In genomic region chr15:72340366-72340765, GRCh38 we compare ENCODE assay signal across 18 cellular contexts. TPM values are rescaled to one million over a fixed set of nuclear protein-coding genes. Genes with fewer than 3 reads are reported as not detected.
DNase-seq lines count a peak whose midpoint lies in the region; ATAC-seq, FAIRE-seq and TF ChIP-seq lines count a peak whose summit lies in the region.
"Had no signal": no experiment of that assay in that cellular context is flagged by ENCODE, and none has a peak within 500 bp of the region (broad histone marks: within the 10 kb centered on the region; RNA-seq: fewer than 3 reads in every experiment).

No MANE protein-coding gene starts in this region.

- peak overlapping the region; percentile 90 for H3K27ac Mint-ChIP-seq in chondrocyte (ENCODE audit: unreplicated experiment)
- H3K27ac Mint-ChIP-seq: stimulated activated memory B cell treated with anti-CD40 and anti-IgM and Interleukin-4, amounts not matched to agents 10 μg/mL and 1 μg/mL and 100 μg/mL, for 72 hours had no signal

- peaks cover 34% of the 10 kb centered on the region for H3K4me1 ChIP-seq in A549
- H3K4me1 ChIP-seq in left lung, result peaks cover 0 to 21% of the 10 kb centered on the region in 2 donors
- no peaks in the 10 kb centered on the region for H3K4me1 ChIP-seq in MM.1S (ENCODE audit: low read length)
- H3K4me1 ChIP-seq: body of pancreas had no signal

- no peaks in the 10 kb centered on the region for H3F3A ChIP-seq in MM.1S (ENCODE audit: insufficient read depth, low read length)

- H3K36me3 ChIP-seq in left lung (peaks cover 0 to 51% of the 10 kb centered on the region in 2 donors), MM.1S (replicated peaks; ENCODE audit: insufficient read depth, low read length) (no peaks in the 10 kb centered on the region)

- H3K9me2 ChIP-seq in MM.1S (replicated peaks; ENCODE audit: insufficient read depth, low read length), result no peaks in the 10 kb centered on the region

- H3K36me3 Mint-ChIP-seq in chondrocyte (ENCODE audit: low read depth), result peaks cover 10% of the 10 kb centered on the region

- ATAC-seq in A549 (peak; percentile 30 to 33; a peak in 4 of 6 replicates), left lung (peak; percentile 5)
- ATAC-seq: body of pancreas; stimulated activated memory B cell treated with anti-CD40 and anti-IgM and Interleukin-4, amounts not matched to agents 10 μg/mL and 1 μg/mL and 100 μg/mL, for 72 hours had no signal

- no peaks in the 10 kb centered on the region for H3K27me3 ChIP-seq in left lung
- no peaks in the 10 kb centered on the region for H3K27me3 ChIP-seq in MM.1S (replicated peaks; ENCODE audit: insufficient read depth, low read length)
- H3K27me3 ChIP-seq: body of pancreas had no signal

- no peak overlapping the region for H2AFZ ChIP-seq in MM.1S (ENCODE audit: low read length)
- H2AFZ ChIP-seq: GM23338 had no signal

- no peaks in the 10 kb centered on the region for H3K27me3 Mint-ChIP-seq in chondrocyte (ENCODE audit: low read depth)
- H3K27me3 Mint-ChIP-seq: stimulated activated memory B cell treated with anti-CD40 and anti-IgM and Interleukin-4, amounts not matched to agents 10 μg/mL and 1 μg/mL and 100 μg/mL, for 72 hours had no signal

- no peak overlapping the region for H3K9ac ChIP-seq in MM.1S (ENCODE audit: low read length)

- peak overlapping the region; percentile 71 for H3K4me2 ChIP-seq in A549
- no peak overlapping the region for H3K4me2 ChIP-seq in MM.1S (ENCODE audit: low read depth, low read length)
- H3K4me2 ChIP-seq: GM23338 had no signal

- FAIRE-seq in A549 (lab: Jason Lieb, UNC), result no peak
- FAIRE-seq: GM18507 had no signal

- H4K20me1 ChIP-seq in MM.1S (ENCODE audit: insufficient read depth, low read length), result no peaks in the 10 kb centered on the region

- peaks cover 23% of the 10 kb centered on the region for H3K4me1 Mint-ChIP-seq in chondrocyte (ENCODE audit: low read depth)
- H3K4me1 Mint-ChIP-seq: stimulated activated memory B cell treated with anti-CD40 and anti-IgM and Interleukin-4, amounts not matched to agents 10 μg/mL and 1 μg/mL and 100 μg/mL, for 72 hours had no signal

- intact Hi-C loops in left lung (cut with DNase I), result no loop called here

- peak overlapping the region; percentile 83 to 84 for H3K27ac ChIP-seq in A549
- H3K27ac ChIP-seq in left lung, result peak overlapping the region; percentile 39 to 75
- H3K27ac ChIP-seq in MM.1S (ENCODE audit: low read length), result no peak overlapping the region
- H3K27ac ChIP-seq: body of pancreas had no signal

- no peak for TF ChIP-seq EP300 in A549 (IDR thresholded peaks at IDR 0.05)

- CTCF ChIA-PET in A549 (lab: Yijun Ruan, JAX), result interaction anchor here (0.9 to 6.2 kb wide), 12 partner anchors 9 to 259 kb away, joined by 3 to 39 read pairs (median 4); partner anchors contain the start of genes ARIH1 and CELF6

- no peak for TF ChIP-seq RAD21 in A549 (conservative IDR thresholded peaks at IDR 0.05 in 1 of 2, IDR thresholded peaks at IDR 0.05 in 1 of 2)

- WGBS in A549 (ENCODE audit: missing lambda C conversion rate), result 97% methylated on average over 1 of the region's 1 CpG

- TF ChIP-seq CTCF in A549 (IDR thresholded peaks at IDR 0.05), result no peak
- no peak for TF ChIP-seq CTCF in chondrocyte (IDR thresholded peaks at IDR 0.05)
- TF ChIP-seq CTCF in left lung (IDR thresholded peaks at IDR 0.05), result no peak
- TF ChIP-seq CTCF in MM.1S (IDR thresholded peaks at IDR 0.05; ENCODE audit: low read length), result no peak

- no peak for TF ChIP-seq POLR2A in A549 (IDR thresholded peaks at IDR 0.05; ENCODE audit: low read length)

- H3K79me2 ChIP-seq in MM.1S (ENCODE audit: low read length), result no peaks in the 10 kb centered on the region

- H3K4me3 ChIP-seq in A549, result no peak overlapping the region
- no peak overlapping the region for H3K4me3 ChIP-seq in left lung
- no peak overlapping the region for H3K4me3 ChIP-seq in MM.1S (ENCODE audit: low read length)
- H3K4me3 ChIP-seq: body of pancreas, GM23338 had no signal

- POLR2A ChIA-PET in A549 (lab: Yijun Ruan, JAX), result interaction anchor here (1.0 to 2.7 kb wide), 4 partner anchors 20 to 109 kb away, joined by 3 to 16 read pairs (median 6); partner anchors contain the start of genes CELF6, HEXA and PKM

- H3K9me3 ChIP-seq in A549, result no peaks in the 10 kb centered on the region
- no peaks in the 10 kb centered on the region for H3K9me3 ChIP-seq in left lung
- no peaks in the 10 kb centered on the region for H3K9me3 ChIP-seq in MM.1S (replicated peaks; ENCODE audit: insufficient read depth, low read length)
- H3K9me3 ChIP-seq: body of pancreas had no signal

- H3K4me3 Mint-ChIP-seq in chondrocyte (ENCODE audit: unreplicated experiment), result no peak overlapping the region
- H3K4me3 Mint-ChIP-seq: GM23338; stimulated activated memory B cell treated with anti-CD40 and anti-IgM and Interleukin-4, amounts not matched to agents 10 μg/mL and 1 μg/mL and 100 μg/mL, for 72 hours had no signal

- no peaks in the 10 kb centered on the region for H3K9me3 Mint-ChIP-seq in chondrocyte (ENCODE audit: low read depth)
- H3K9me3 Mint-ChIP-seq: GM23338; stimulated activated memory B cell treated with anti-CD40 and anti-IgM and Interleukin-4, amounts not matched to agents 10 μg/mL and 1 μg/mL and 100 μg/mL, for 72 hours had no signal

- DNase-seq in A549 (ENCODE audit: low read depth in 1 of 2, low spot score in 1 of 2), result peak in 1 of 2 experiments; percentile 23
- peak; percentile 22 for DNase-seq in MV-4-11 (lab: John Stamatoyannopoulos, UW)
- DNase-seq in chondrocyte (ENCODE audit: low spot score), result no peak
- no peak for DNase-seq in left lung
- no peak for DNase-seq in MM.1S
- DNase-seq in RKO (ENCODE audit: low spot score), result no peak
- no peak for DNase-seq in activated effector memory CD4-positive, alpha-beta T cell treated with Interleukin-2 at 50 U/mL for 16 hours
- DNase-seq in germinal center (ENCODE audit: low spot score), result no peak
- DNase-seq: ACHN; activated CD8-positive, alpha-beta memory T cell treated with anti-CD3 and anti-CD28 coated beads for 24 hours; activated gamma-delta T cell treated with Interleukin-2 at 50 U/mL for 16 hours; right cardiac atrium had no signal

TF ChIP-seq in A549, 52 proteins besides CTCF, POLR2A, EP300 and RAD21:
- TF ChIP-seq FOSL2 (IDR thresholded peaks at IDR 0.05) (peak; percentile 43; the same call in 1 of the 2 replicates), FOSL2 (CRISPR knock-in tag; IDR thresholded peaks at IDR 0.05) (peak; percentile 77), EHMT2 (IDR thresholded peaks at IDR 0.05; ENCODE audit: low read depth) (no peak)
TF ChIP-seq in A549: peak in this region for 1.

RNA-seq across cellular contexts. Expression of gene CELF6, which starts 20.4 kb away (rescaled TPM):
- polyA plus RNA-seq in A549 (2011; rRNA removed) (0.16 and 0.24 TPM in 2 replicates), A549 (2017; fragmentation: RNase III; extraction: RNeasy Plus Mini Kit Qiagen cat#74134 plus additional on column Dnase treatment) (0.14 TPM in 1 of 3 replicates, not detected in the others)
- polyA plus RNA-seq in A549 (2012; cell fraction: cytosol; rRNA removed), result 0.08 and 0.09 TPM in 2 replicates
- polyA plus RNA-seq in A549 (2012; cell fraction: nucleus; rRNA removed), result 0.44 and 1.9 TPM in 2 replicates
- 0.08 and 0.19 TPM in 2 replicates for polyA minus RNA-seq in A549 (2011; rRNA and poly(A)+ RNA removed)
- total RNA-seq in chondrocyte (0.42 to 1.3 TPM in 2 of 3 replicates, not detected in the other), left lung (1 to 10 TPM; 1.3 to 2.2 TPM)
- polyA plus RNA-seq: GM23338 had no signal

RNA-seq across cellular contexts. Expression of gene HEXA, which starts 35.4 kb away (rescaled TPM):
- polyA plus RNA-seq in A549 (2011; rRNA removed) (148 and 180 TPM in 2 replicates), A549 (2017; fragmentation: RNase III; extraction: RNeasy Plus Mini Kit Qiagen cat#74134 plus additional on column Dnase treatment) (104 to 112 TPM (median 106 TPM) in 3 replicates)
- polyA plus RNA-seq in A549 (2012; cell fraction: cytosol; rRNA removed), result 84.9 and 95.8 TPM in 2 replicates
- polyA plus RNA-seq in A549 (2012; cell fraction: nucleus; rRNA removed), result 183 and 216 TPM in 2 replicates
- polyA minus RNA-seq in A549 (2011; rRNA and poly(A)+ RNA removed), result 87.7 and 107 TPM in 2 replicates
- total RNA-seq in chondrocyte (194 to 221 TPM (median 199 TPM) in 3 replicates), left lung (100 to 1,000 TPM; 184 to 193 TPM)

RNA-seq across cellular contexts. Expression of gene TMEM202, which starts 57.7 kb away (rescaled TPM):
- polyA plus RNA-seq in A549 (2011; rRNA removed) (not detected in 2 replicates), A549 (2017; fragmentation: RNase III; extraction: RNeasy Plus Mini Kit Qiagen cat#74134 plus additional on column Dnase treatment) (not detected in 3 replicates)
- not detected in 2 replicates for polyA plus RNA-seq in A549 (2012; cell fraction: cytosol; rRNA removed)
- not detected in 2 replicates for polyA plus RNA-seq in A549 (2012; cell fraction: nucleus; rRNA removed)
- not detected in 2 replicates for polyA minus RNA-seq in A549 (2011; rRNA and poly(A)+ RNA removed)
- total RNA-seq in chondrocyte (not detected in 3 replicates), left lung (not detected)
- total RNA-seq: body of pancreas, GM23338, left lobe of liver, right cardiac atrium, urinary bladder had no signal
- polyA plus RNA-seq: GM23338, right cardiac atrium, urinary bladder had no signal
